In genomic region chr4:173240696-173241095, GRCh38 we compare ENCODE assay signal across 20 cellular contexts.
DNase-seq lines count a peak whose midpoint lies in the region; ATAC-seq and TF ChIP-seq lines count a peak whose summit lies in the region.
"Had no signal": no experiment of that assay in that cellular context is flagged by ENCODE, and none has a peak within 500 bp of the region (broad histone marks: within the 10 kb centered on the region; RNA-seq: fewer than 3 reads in every experiment).

No MANE protein-coding gene starts in this region.

- H3K27ac ChIP-seq in DND-41 (ENCODE audit: low read length) (peak overlapping the region; percentile 58; the same call in 1 of the 2 replicates), Karpas-422 (ENCODE audit: low read length) (peak overlapping the region; percentile 99)
- H3K27ac ChIP-seq: A549; BLaER1 treated with 17β-estradiol and CSF1 and Interleukin-3, amounts not matched to agents 10 nM and 100 nM had no signal

- H3K36me3 Mint-ChIP-seq in WTC11 = no peaks in the 10 kb centered on the region

- no peaks in the 10 kb centered on the region for H3K9me3 Mint-ChIP-seq in WTC11
- H3K9me3 Mint-ChIP-seq: CD4-positive, alpha-beta T cell; CD8-positive, alpha-beta memory T cell had no signal

- no peaks in the 10 kb centered on the region for H3K27me3 Mint-ChIP-seq in WTC11 (ENCODE audit: low read depth)
- H3K27me3 Mint-ChIP-seq: CD4-positive, alpha-beta T cell; CD8-positive, alpha-beta memory T cell had no signal

- DNase-seq in DND-41 (no peak), Karpas-422 (no peak), WTC11 (ENCODE audit: low spot score) (no peak), left ventricle myocardium superior (no peak)
- no peak for DNase-seq in NK-92 treated with Interleukin-12 subunit alpha and Interleukin-12 subunit beta, amount 100 ng/mL, for 24 hours (lab: John Stamatoyannopoulos, UW)
- DNase-seq: 8988T; ACHN; AML-193; BE2C; CD4-positive, alpha-beta T cell; CD8-positive, alpha-beta memory T cell; DMS 273 treated with DMSO at 0.1 percent for 48 hours; DMS79; GF-D8; H7; HCEC 1CT had no signal

- peak overlapping the region; percentile 80 for H3K27ac Mint-ChIP-seq in WTC11
- H3K27ac Mint-ChIP-seq: CD14-positive monocyte; CD4-positive, alpha-beta T cell; CD8-positive, alpha-beta memory T cell had no signal

- H3K4me3 ChIP-seq in DND-41 (ENCODE audit: low read depth in 1 of 2, low read length in 2 of 2) (no peak overlapping the region), Karpas-422 (ENCODE audit: low read length) (no peak overlapping the region)
- H3K4me3 ChIP-seq: A549; BLaER1 treated with 17β-estradiol and CSF1 and Interleukin-3, amounts not matched to agents 10 nM and 100 nM had no signal

- H2AFZ ChIP-seq in DND-41 (ENCODE audit: low read depth, low read length) (no peak overlapping the region), Karpas-422 (ENCODE audit: low read length) (no peak overlapping the region)

- H3K9me2 ChIP-seq in Karpas-422 (replicated peaks; ENCODE audit: insufficient read depth, low read length) = no peaks in the 10 kb centered on the region

- POLR2A ChIA-PET in WTC11 (lab: Charles Lee) = interaction anchor here (0.6 to 0.7 kb wide), 2 partner anchors 13 to 321 kb away, joined by 4 to 5 read pairs; no protein-coding TSS in a partner anchor

- H3K36me3 ChIP-seq in DND-41 (ENCODE audit: insufficient read depth, low read length) (no peaks in the 10 kb centered on the region), Karpas-422 (ENCODE audit: insufficient read depth, low read length) (no peaks in the 10 kb centered on the region)
- H3K36me3 ChIP-seq: BE2C had no signal

- ATAC-seq in DND-41 (ENCODE audit: insufficient read depth, low read depth) = no peak
- peak; percentile 21 for ATAC-seq in WTC11
- ATAC-seq in HG02610 (IDR thresholded peaks at IDR 0.05; ENCODE audit: unreplicated experiment) = no peak
- ATAC-seq in left ventricle myocardium superior = no peak
- ATAC-seq: A549 had no signal

- no peak overlapping the region for H3K4me2 ChIP-seq in DND-41 (ENCODE audit: insufficient read depth, low read length)
- peak overlapping the region; percentile 13 for H3K4me2 ChIP-seq in Karpas-422 (ENCODE audit: low read depth, low read length, poor library complexity, severe bottlenecking)
- H3K4me2 ChIP-seq: A549; BLaER1 treated with 17β-estradiol and CSF1 and Interleukin-3, amounts not matched to agents 10 nM and 100 nM had no signal

- TF ChIP-seq CTCF in DND-41 (IDR thresholded peaks at IDR 0.05; ENCODE audit: borderline replicate concordance, extremely low read depth, low read length, poor library complexity, severe bottlenecking) (no peak), WTC11 (IDR thresholded peaks at IDR 0.05) (no peak)

- H3K9ac ChIP-seq in DND-41 (ENCODE audit: low read depth, low read length) = no peak overlapping the region
- H3K9ac ChIP-seq in Karpas-422 (ENCODE audit: low read length) = no peak overlapping the region
- H3K9ac ChIP-seq: BLaER1 treated with 17β-estradiol and CSF1 and Interleukin-3, amounts not matched to agents 10 nM and 100 nM had no signal

- H3K9me3 ChIP-seq in DND-41 (ENCODE audit: insufficient read depth, low read length, severe bottlenecking) (no peaks in the 10 kb centered on the region), Karpas-422 (ENCODE audit: low read length) (no peaks in the 10 kb centered on the region)
- H3K9me3 ChIP-seq: A549; BE2C; BLaER1 treated with 17β-estradiol and CSF1 and Interleukin-3, amounts not matched to agents 10 nM and 100 nM had no signal

- CTCF ChIA-PET in WTC11 (lab: Charles Lee) = interaction anchor here (0.7 to 1.9 kb wide), 4 partner anchors 12 to 227 kb away, joined by 4 to 6 read pairs (median 6); no protein-coding TSS in a partner anchor

- H3K79me2 ChIP-seq in DND-41 (ENCODE audit: insufficient read depth, low read length) (peaks cover 99% of the 10 kb centered on the region), Karpas-422 (ENCODE audit: low read length) (peaks cover 98% of the 10 kb centered on the region)

- intact Hi-C loops in left ventricle myocardium superior (cut with micrococcal nuclease) = no loop called here

- H3K4me1 Mint-ChIP-seq in WTC11 = peaks cover 90% of the 10 kb centered on the region

- H4K20me1 ChIP-seq in DND-41 (ENCODE audit: insufficient read depth, low read length) = peaks cover 21% of the 10 kb centered on the region
- no peaks in the 10 kb centered on the region for H4K20me1 ChIP-seq in Karpas-422 (ENCODE audit: insufficient read depth, low read depth, low read length)

- H3K4me1 ChIP-seq in DND-41 (ENCODE audit: insufficient read depth, low read length) (peaks cover 89% of the 10 kb centered on the region), Karpas-422 (ENCODE audit: low read length) (peaks cover 97% of the 10 kb centered on the region)
- H3K4me1 ChIP-seq: BE2C had no signal

- H3K4me3 Mint-ChIP-seq in WTC11 = no peak overlapping the region
- H3K4me3 Mint-ChIP-seq: CD14-positive monocyte; CD4-positive, alpha-beta T cell had no signal

- H3K27me3 ChIP-seq in DND-41 (ENCODE audit: insufficient read depth, low read length, poor library complexity) (no peaks in the 10 kb centered on the region), Karpas-422 (ENCODE audit: low read length) (no peaks in the 10 kb centered on the region)
- H3K27me3 ChIP-seq: BLaER1 treated with 17β-estradiol and CSF1 and Interleukin-3, amounts not matched to agents 10 nM and 100 nM had no signal

TF ChIP-seq in WTC11, 78 proteins besides CTCF, POLR2A, EP300 and RAD21 (continues in another document):
- TF ChIP-seq JUN (CRISPR knock-in tag; IDR thresholded peaks at IDR 0.05) (no peak), SMAD3 (CRISPR knock-in tag; IDR thresholded peaks at IDR 0.05; ENCODE audit: borderline replicate concordance) (no peak), ZNF425 (CRISPR knock-in tag; conservative IDR thresholded peaks at IDR 0.05) (no peak), MYBL2 (CRISPR knock-in tag; IDR thresholded peaks at IDR 0.05) (no peak), KAT7 (CRISPR knock-in tag; IDR thresholded peaks at IDR 0.05; ENCODE audit: borderline replicate concordance) (no peak), NFATC4 (CRISPR knock-in tag; IDR thresholded peaks at IDR 0.05) (no peak), ZNF121 (CRISPR knock-in tag; IDR thresholded peaks at IDR 0.05) (no peak), IRF1 (CRISPR knock-in tag; IDR thresholded peaks at IDR 0.05) (no peak), FOXJ3 (CRISPR knock-in tag; IDR thresholded peaks at IDR 0.05; ENCODE audit: borderline replicate concordance) (no peak), NR2C2 (CRISPR knock-in tag; IDR thresholded peaks at IDR 0.05) (no peak), EMX1 (CRISPR knock-in tag; IDR thresholded peaks at IDR 0.05) (no peak), NR1H2 (CRISPR knock-in tag; IDR thresholded peaks at IDR 0.05) (no peak), SOX15 (CRISPR knock-in tag; IDR thresholded peaks at IDR 0.05) (no peak)
- TF ChIP-seq, protein P1, sequence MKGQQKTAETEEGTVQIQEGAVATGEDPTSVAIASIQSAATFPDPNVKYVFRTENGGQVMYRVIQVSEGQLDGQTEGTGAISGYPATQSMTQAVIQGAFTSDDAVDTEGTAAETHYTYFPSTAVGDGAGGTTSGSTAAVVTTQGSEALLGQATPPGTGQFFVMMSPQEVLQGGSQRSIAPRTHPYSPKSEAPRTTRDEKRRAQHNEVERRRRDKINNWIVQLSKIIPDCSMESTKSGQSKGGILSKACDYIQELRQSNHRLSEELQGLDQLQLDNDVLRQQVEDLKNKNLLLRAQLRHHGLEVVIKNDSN (CRISPR knock-in tag; IDR thresholded peaks at IDR 0.05) = no peak
- TF ChIP-seq, protein P2, sequence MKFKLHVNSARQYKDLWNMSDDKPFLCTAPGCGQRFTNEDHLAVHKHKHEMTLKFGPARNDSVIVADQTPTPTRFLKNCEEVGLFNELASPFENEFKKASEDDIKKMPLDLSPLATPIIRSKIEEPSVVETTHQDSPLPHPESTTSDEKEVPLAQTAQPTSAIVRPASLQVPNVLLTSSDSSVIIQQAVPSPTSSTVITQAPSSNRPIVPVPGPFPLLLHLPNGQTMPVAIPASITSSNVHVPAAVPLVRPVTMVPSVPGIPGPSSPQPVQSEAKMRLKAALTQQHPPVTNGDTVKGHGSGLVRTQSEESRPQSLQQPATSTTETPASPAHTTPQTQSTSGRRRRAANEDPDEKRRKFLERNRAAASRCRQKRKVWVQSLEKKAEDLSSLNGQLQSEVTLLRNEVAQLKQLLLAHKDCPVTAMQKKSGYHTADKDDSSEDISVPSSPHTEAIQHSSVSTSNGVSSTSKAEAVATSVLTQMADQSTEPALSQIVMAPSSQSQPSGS (CRISPR knock-in tag; IDR thresholded peaks at IDR 0.05; ENCODE audit: borderline replicate concordance, low read depth) = no peak
